Comparison of ENCODE assay signal across 30 cellular contexts in the genomic region with DNA sequence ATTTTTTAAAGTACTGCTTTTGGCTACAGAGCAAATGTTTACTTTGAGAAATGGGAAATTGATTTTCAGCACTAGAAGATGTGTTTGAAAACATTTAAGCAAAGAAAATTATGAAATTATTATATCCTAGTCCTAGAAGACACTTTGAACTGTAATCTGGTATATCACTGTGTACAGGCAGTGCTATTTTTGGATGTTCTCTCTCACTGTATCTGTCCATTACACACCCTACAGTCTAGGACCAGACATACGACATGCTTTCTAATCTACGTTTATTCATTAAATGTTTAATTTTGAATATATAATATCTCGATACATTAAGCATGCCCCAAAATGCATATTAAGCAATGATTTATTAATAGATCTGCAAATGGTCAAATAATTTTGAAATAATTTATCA.
"Had no signal": no experiment of that assay in that cellular context is flagged by ENCODE, and none has a peak within 500 bp of the region (broad histone marks: within the 10 kb centered on the region; RNA-seq: fewer than 3 reads in every experiment).

No MANE protein-coding gene starts in this region.

- DNase-seq: activated CD4-positive, alpha-beta memory T cell treated with anti-CD3 and anti-CD28 coated beads, Interleukin-2, amount 10 ng/mL, durations not matched to agents 7 days and 5 days; activated CD4-positive, alpha-beta T cell treated with anti-CD3 and anti-CD28 coated beads for 1 hour; activated CD4-positive, alpha-beta T cell treated with anti-CD3 and anti-CD28 coated beads for 36 hours; activated CD4-positive, alpha-beta T cell treated with anti-CD3 and anti-CD28 coated beads for 48 hours; activated CD4-positive, alpha-beta T cell treated with anti-CD3 and anti-CD28 coated beads, Interleukin-2, amount 10 ng/mL, durations not matched to agents 7 days and 5 days; activated CD4-positive, alpha-beta T cell treated with anti-CD3 and anti-CD28 coated beads, Interleukin-2, amount 50 U/mL, for 48 hours; activated CD4-positive, CD25-positive, alpha-beta regulatory T cell; activated CD8-positive, alpha-beta memory T cell treated with anti-CD3 and anti-CD28 coated beads for 24 hours; activated CD8-positive, alpha-beta memory T cell treated with anti-CD3 and anti-CD28 coated beads, Interleukin-2, amount 10 ng/mL, durations not matched to agents 7 days and 5 days; activated CD8-positive, alpha-beta memory T cell treated with anti-CD3 and anti-CD28 coated beads, Interleukin-2, amount 50 U/mL, for 48 hours; activated CD8-positive, alpha-beta T cell treated with anti-CD3 and anti-CD28 coated beads, Interleukin-2, amount 10 ng/mL, durations not matched to agents 7 days and 5 days; activated effector memory CD4-positive, alpha-beta T cell treated with Interleukin-2 at 50 U/mL for 16 hours; activated gamma-delta T cell; activated naive CD4-positive, alpha-beta T cell treated with anti-CD3 and anti-CD28 coated beads, Interleukin-2, amount 10 ng/mL, durations not matched to agents 7 days and 5 days; activated naive CD4-positive, alpha-beta T cell treated with Interleukin-2 at 50 U/mL for 16 hours; activated naive CD8-positive, alpha-beta T cell treated with anti-CD3 and anti-CD28 coated beads, Interleukin-2, amount 10 ng/mL, durations not matched to agents 7 days and 5 days; activated naive CD8-positive, alpha-beta T cell treated with anti-CD3 and anti-CD28 coated beads, Interleukin-2, amount 50 U/mL, for 24 hours; activated T-cell treated with anti-CD3 and anti-CD28 coated beads, Interleukin-2, amount 50 U/mL, for 24 hours; activated T-cell treated with anti-CD3 and anti-CD28 coated beads, Interleukin-2, amount 50 U/mL, for 48 hours; amygdala; anterior cingulate cortex; central memory CD4-positive, alpha-beta T cell; T-helper 1 cell; T-helper 2 cell; T-helper 9 cell; WERI-Rb-1 had no signal

- FAIRE-seq: bronchial epithelial cell, TTC549 had no signal

- ATAC-seq: activated CD4-positive, alpha-beta T cell treated with anti-CD3 and anti-CD28 coated beads for 36 hours; activated CD4-positive, CD25-positive, alpha-beta regulatory T cell treated with anti-CD3 and anti-CD28 coated beads, Interleukin-2, amount 50 U/mL, for 24 hours; activated CD8-positive, alpha-beta memory T cell treated with anti-CD3 and anti-CD28 coated beads, Interleukin-2, amount 10 ng/mL, durations not matched to agents 7 days and 5 days; activated CD8-positive, alpha-beta T cell treated with anti-CD3 and anti-CD28 coated beads, Interleukin-2, amount 10 ng/mL, durations not matched to agents 7 days and 5 days; activated naive CD8-positive, alpha-beta T cell treated with anti-CD3 and anti-CD28 coated beads, Interleukin-2, amount 50 U/mL, for 24 hours; WTC11 had no signal
